Comparison of ENCODE assay signal across 8 cellular contexts in genomic region chr10:128125944-128126764, GRCh38. TPM values are rescaled to one million over a fixed set of nuclear protein-coding genes. Genes with fewer than 3 reads are reported as not detected.
DNase-seq lines count a peak whose midpoint lies in the region; ATAC-seq and TF ChIP-seq lines count a peak whose summit lies in the region.

MKI67 (minus strand) TSS chr10:128126423; CDS start chr10:128125667, 756 bp downstream.

- peak within 1 kb of the TSS; percentile 85 for H3K4me3 ChIP-seq in adipocyte (ENCODE audit: low read length)
- peak within 1 kb of the TSS; percentile 75 for H3K4me3 ChIP-seq in left ventricle myocardium inferior

- H3K4me1 Mint-ChIP-seq in T-cell = peaks cover 21 to 38% (median 22%) of the 10 kb centered on the region in 3 donors
- peaks cover 18% of the 10 kb centered on the region for H3K4me1 Mint-ChIP-seq in progenitor cell of endocrine pancreas (ENCODE audit: low read depth)

- POLR2A ChIA-PET in T-cell (lab: Charles Lee) = interaction anchor here in 1 of 2 donors (0.6 kb wide), 1 partner anchor 23 kb away, joined by 3 read pairs; no protein-coding TSS in a partner anchor

- H3K27ac Mint-ChIP-seq in T-cell (peak within 1 kb of the TSS in 1 of 2 donors; percentile 82), progenitor cell of endocrine pancreas (peak within 1 kb of the TSS; percentile 80)

- peak; percentile 88 for ATAC-seq in HG02798 (IDR thresholded peaks at IDR 0.05; ENCODE audit: poor library complexity, unreplicated experiment)
- ATAC-seq in T-cell (replicated peaks in 1 of 4) = peak; percentile 95 to 96 (median 96)

- intact Hi-C loops in left ventricle myocardium inferior (cut with micrococcal nuclease) = no loop called here

- in situ Hi-C loops in GM13977 (cut with MboI; ENCODE audit: low pct_unique_long_range_greater_than_20kb, low sequenced_read_pairs, unreplicated experiment) = no loop called here

- TF ChIP-seq CTCF in GM13977 (IDR thresholded peaks at IDR 0.05; ENCODE audit: extremely low read depth, insufficient read depth, missing control alignments) = no peak
- TF ChIP-seq CTCF in left ventricle myocardium inferior (IDR thresholded peaks at IDR 0.05; ENCODE audit: borderline replicate concordance) = no peak
- TF ChIP-seq CTCF in progenitor cell of endocrine pancreas (IDR thresholded peaks at IDR 0.05; ENCODE audit: unreplicated experiment) = no peak

- H3K27me3 ChIP-seq in adipocyte (replicated peaks; ENCODE audit: control insufficient read depth, insufficient read depth, low read length) = no peaks in the 10 kb centered on the region
- H3K27me3 ChIP-seq in left ventricle myocardium inferior (ENCODE audit: low read depth) = peaks cover 48% of the 10 kb centered on the region

- H3K36me3 ChIP-seq in adipocyte (ENCODE audit: control insufficient read depth, insufficient read depth, low read length, severe bottlenecking) = no peaks in the 10 kb centered on the region
- no peaks in the 10 kb centered on the region for H3K36me3 ChIP-seq in left ventricle myocardium inferior

- H3K9me3 ChIP-seq in adipocyte (ENCODE audit: control insufficient read depth, low read length) (no peaks in the 10 kb centered on the region), left ventricle myocardium inferior (replicated peaks) (no peaks in the 10 kb centered on the region)

- H3K9me3 Mint-ChIP-seq in T-cell (no peaks in the 10 kb centered on the region), progenitor cell of endocrine pancreas (ENCODE audit: low read depth) (no peaks in the 10 kb centered on the region)

- H3K27ac ChIP-seq in left ventricle myocardium inferior (replicated peaks) = no peak within 1 kb of the TSS

- peak within 1 kb of the TSS; percentile 39 for H3K9ac ChIP-seq in adipocyte (ENCODE audit: low read length)

- CTCF ChIA-PET in T-cell (lab: Charles Lee) = interaction anchor here (0.5 to 1.5 kb wide), 7 partner anchors 8 to 1985 kb away, joined by 3 to 7 read pairs (median 4); no protein-coding TSS in a partner anchor

- H3K4me1 ChIP-seq in adipocyte (ENCODE audit: control insufficient read depth, insufficient read depth, low read length) (no peaks in the 10 kb centered on the region), left ventricle myocardium inferior (peaks cover 22% of the 10 kb centered on the region)

- H3K27me3 Mint-ChIP-seq in T-cell (peaks cover 24 to 28% of the 10 kb centered on the region in 2 donors), progenitor cell of endocrine pancreas (peaks cover 35% of the 10 kb centered on the region)

- DNase-seq in GM13977 (ENCODE audit: low spot score) = peak; percentile 96
- peak; percentile 83 to 93 (median 90) for DNase-seq in NCI-H1417 (lab: John Stamatoyannopoulos, UW)
- peak; percentile 72 to 90 (median 85) for DNase-seq in T-cell
- DNase-seq in adipocyte (ENCODE audit: low read depth) = peak; percentile 96
- peak; percentile 78 for DNase-seq in left ventricle myocardium inferior
- DNase-seq in progenitor cell of endocrine pancreas (ENCODE audit: low spot score, unreplicated experiment) = peak; percentile 78
- peak; percentile 85 for DNase-seq in ureter (ENCODE audit: low spot score)

- H3K4me3 Mint-ChIP-seq in T-cell (peak within 1 kb of the TSS; percentile 82 to 87 (median 86)), progenitor cell of endocrine pancreas (ENCODE audit: low read depth) (peak within 1 kb of the TSS; percentile 88)

- H3K36me3 Mint-ChIP-seq in T-cell = no peaks in the 10 kb centered on the region
- H3K36me3 Mint-ChIP-seq in progenitor cell of endocrine pancreas (ENCODE audit: insufficient read depth) = peaks cover 5% of the 10 kb centered on the region

RNA-seq across cellular contexts. Expression of gene MKI67, which starts in this region (rescaled TPM):
- 1 to 10 TPM in 4 of 5 donors, under 1 TPM in 1; 0.70 to 8.6 (median 1.8) TPM for total RNA-seq in T-cell
- total RNA-seq in left ventricle myocardium inferior = 1.2 TPM
- 45.7 and 48.8 TPM in 2 replicates for total RNA-seq in progenitor cell of endocrine pancreas
- 2.6 TPM for total RNA-seq in ureter
